In the genomic region with DNA sequence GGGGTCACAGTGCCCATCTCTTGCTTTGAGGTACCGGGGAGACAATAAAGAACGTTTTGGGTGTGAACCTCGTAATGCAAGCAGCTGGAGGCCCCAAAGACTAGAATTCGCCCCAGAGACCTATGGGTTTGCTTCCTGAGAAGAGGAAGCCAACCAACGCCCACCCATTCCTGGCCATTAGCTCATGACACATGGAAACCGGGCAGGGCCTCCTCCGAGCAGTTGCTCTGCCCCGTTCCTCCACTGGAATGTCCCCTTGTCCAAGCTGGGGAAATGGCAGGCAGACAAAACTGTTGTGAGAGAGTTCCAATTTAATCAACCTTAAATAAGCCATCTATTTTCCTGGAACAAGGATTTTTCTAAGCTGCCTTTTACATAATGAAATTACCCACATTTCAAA, we compare ENCODE assay signal across 2 cellular contexts.
TF ChIP-seq lines count a peak whose summit lies in the region.

No MANE protein-coding gene starts in this region.

TF ChIP-seq in IMR-90, 13 proteins besides CTCF, POLR2A, EP300 and RAD21:
- TF ChIP-seq, protein P1, sequence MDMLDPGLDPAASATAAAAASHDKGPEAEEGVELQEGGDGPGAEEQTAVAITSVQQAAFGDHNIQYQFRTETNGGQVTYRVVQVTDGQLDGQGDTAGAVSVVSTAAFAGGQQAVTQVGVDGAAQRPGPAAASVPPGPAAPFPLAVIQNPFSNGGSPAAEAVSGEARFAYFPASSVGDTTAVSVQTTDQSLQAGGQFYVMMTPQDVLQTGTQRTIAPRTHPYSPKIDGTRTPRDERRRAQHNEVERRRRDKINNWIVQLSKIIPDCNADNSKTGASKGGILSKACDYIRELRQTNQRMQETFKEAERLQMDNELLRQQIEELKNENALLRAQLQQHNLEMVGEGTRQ (IDR thresholded peaks at IDR 0.05; ENCODE audit: low read depth, low read length): no peak
- TF ChIP-seq CHD1 (IDR thresholded peaks at IDR 0.05; ENCODE audit: low read depth, low read length) (no peak), BHLHE40 (IDR thresholded peaks at IDR 0.05; ENCODE audit: low read depth, low read length) (no peak), SMC3 (IDR thresholded peaks at IDR 0.05; ENCODE audit: low read depth, low read length) (no peak), NFE2L2 (IDR thresholded peaks at IDR 0.05; ENCODE audit: low read depth, low read length) (no peak), RFX5 (IDR thresholded peaks at IDR 0.05; ENCODE audit: low read depth, low read length) (no peak), CEBPB (IDR thresholded peaks at IDR 0.05; ENCODE audit: low read depth, low read length) (no peak), MXI1 (IDR thresholded peaks at IDR 0.05; ENCODE audit: borderline replicate concordance, low read depth, low read length) (no peak), MAFK (IDR thresholded peaks at IDR 0.05; ENCODE audit: low read depth, low read length) (no peak), RCOR1 (IDR thresholded peaks at IDR 0.05; ENCODE audit: insufficient replicate concordance, low read length) (no peak), FOS (IDR thresholded peaks at IDR 0.05; ENCODE audit: low read depth, low read length) (no peak), MAZ (IDR thresholded peaks at IDR 0.05; ENCODE audit: borderline replicate concordance, low read depth, low read length) (no peak)
- TF ChIP-seq, protein P2, sequence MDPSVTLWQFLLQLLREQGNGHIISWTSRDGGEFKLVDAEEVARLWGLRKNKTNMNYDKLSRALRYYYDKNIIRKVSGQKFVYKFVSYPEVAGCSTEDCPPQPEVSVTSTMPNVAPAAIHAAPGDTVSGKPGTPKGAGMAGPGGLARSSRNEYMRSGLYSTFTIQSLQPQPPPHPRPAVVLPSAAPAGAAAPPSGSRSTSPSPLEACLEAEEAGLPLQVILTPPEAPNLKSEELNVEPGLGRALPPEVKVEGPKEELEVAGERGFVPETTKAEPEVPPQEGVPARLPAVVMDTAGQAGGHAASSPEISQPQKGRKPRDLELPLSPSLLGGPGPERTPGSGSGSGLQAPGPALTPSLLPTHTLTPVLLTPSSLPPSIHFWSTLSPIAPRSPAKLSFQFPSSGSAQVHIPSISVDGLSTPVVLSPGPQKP (IDR thresholded peaks at IDR 0.05; ENCODE audit: borderline replicate concordance, low read depth, low read length): no peak
TF ChIP-seq in IMR-90: peak in this region for 0.

TF ChIP-seq in H1, 55 proteins besides CTCF, POLR2A, EP300 and RAD21:
- TF ChIP-seq CTBP2 (IDR thresholded peaks at IDR 0.05; ENCODE audit: borderline replicate concordance, insufficient read depth, insufficient read length, low read length): no peak
- no peak for TF ChIP-seq HDAC2 (IDR thresholded peaks at IDR 0.05; ENCODE audit: borderline replicate concordance in 1 of 2, low read depth in 2 of 2, low read length in 2 of 2)
- no peak for TF ChIP-seq SRF (IDR thresholded peaks at IDR 0.05; ENCODE audit: low read depth, low read length)
- TF ChIP-seq JUN (IDR thresholded peaks at IDR 0.05; ENCODE audit: low read depth, low read length): no peak
- no peak for TF ChIP-seq TEAD4 (IDR thresholded peaks at IDR 0.05; ENCODE audit: low read depth, low read length)
- TF ChIP-seq ASH2L (IDR thresholded peaks at IDR 0.05; ENCODE audit: low read length): no peak
- no peak for TF ChIP-seq CHD2 (IDR thresholded peaks at IDR 0.05; ENCODE audit: low read length)
